In the genomic region with DNA sequence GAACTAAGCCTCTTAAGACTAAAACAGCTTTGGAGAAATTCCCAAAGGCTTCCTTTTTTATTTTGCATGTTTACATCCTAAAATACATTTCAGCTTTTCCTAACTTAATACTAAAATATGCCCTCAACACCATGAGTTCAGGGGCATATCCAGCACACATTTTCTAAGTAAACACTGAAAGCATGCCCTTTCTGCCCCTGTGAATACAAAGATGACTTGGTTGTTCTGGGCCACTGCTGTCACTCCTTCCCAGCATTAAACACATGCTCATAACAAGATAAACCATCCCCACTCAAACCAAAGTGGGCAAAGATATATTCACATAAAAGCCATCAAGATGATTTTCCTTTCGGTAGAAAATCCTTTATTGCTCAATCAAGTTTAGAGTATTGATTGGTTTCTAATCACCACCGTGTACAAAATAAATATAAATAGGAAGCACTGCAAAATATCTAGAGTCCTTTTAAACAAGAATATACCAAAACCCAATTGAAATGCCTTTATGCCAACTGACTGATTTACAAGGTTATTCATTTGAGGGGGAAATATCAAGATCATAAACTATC, we compare ENCODE assay signal across 1 cellular context.
TF ChIP-seq lines count a peak whose summit lies in the region.

No MANE protein-coding gene starts in this region.

TF ChIP-seq in K562, 482 proteins besides CTCF, POLR2A, EP300 and RAD21 (continued from another document):
- TF ChIP-seq, protein P1, sequence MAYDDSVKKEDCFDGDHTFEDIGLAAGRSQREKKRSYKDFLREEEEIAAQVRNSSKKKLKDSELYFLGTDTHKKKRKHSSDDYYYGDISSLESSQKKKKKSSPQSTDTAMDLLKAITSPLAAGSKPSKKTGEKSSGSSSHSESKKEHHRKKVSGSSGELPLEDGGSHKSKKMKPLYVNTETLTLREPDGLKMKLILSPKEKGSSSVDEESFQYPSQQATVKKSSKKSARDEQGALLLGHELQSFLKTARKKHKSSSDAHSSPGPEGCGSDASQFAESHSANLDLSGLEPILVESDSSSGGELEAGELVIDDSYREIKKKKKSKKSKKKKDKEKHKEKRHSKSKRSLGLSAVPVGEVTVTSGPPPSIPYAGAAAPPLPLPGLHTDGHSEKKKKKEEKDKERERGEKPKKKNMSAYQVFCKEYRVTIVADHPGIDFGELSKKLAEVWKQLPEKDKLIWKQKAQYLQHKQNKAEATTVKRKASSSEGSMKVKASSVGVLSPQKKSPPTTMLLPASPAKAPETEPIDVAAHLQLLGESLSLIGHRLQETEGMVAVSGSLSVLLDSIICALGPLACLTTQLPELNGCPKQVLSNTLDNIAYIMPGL (CRISPR knock-in tag; IDR thresholded peaks at IDR 0.05) = no peak
- TF ChIP-seq CC2D1A (IDR thresholded peaks at IDR 0.05) (no peak), ARID1B (IDR thresholded peaks at IDR 0.05) (no peak; the same call in 1 of the 2 replicates), RBM15 (IDR thresholded peaks at IDR 0.05; ENCODE audit: insufficient read depth, low read length) (no peak)
- TF ChIP-seq, protein P2, sequence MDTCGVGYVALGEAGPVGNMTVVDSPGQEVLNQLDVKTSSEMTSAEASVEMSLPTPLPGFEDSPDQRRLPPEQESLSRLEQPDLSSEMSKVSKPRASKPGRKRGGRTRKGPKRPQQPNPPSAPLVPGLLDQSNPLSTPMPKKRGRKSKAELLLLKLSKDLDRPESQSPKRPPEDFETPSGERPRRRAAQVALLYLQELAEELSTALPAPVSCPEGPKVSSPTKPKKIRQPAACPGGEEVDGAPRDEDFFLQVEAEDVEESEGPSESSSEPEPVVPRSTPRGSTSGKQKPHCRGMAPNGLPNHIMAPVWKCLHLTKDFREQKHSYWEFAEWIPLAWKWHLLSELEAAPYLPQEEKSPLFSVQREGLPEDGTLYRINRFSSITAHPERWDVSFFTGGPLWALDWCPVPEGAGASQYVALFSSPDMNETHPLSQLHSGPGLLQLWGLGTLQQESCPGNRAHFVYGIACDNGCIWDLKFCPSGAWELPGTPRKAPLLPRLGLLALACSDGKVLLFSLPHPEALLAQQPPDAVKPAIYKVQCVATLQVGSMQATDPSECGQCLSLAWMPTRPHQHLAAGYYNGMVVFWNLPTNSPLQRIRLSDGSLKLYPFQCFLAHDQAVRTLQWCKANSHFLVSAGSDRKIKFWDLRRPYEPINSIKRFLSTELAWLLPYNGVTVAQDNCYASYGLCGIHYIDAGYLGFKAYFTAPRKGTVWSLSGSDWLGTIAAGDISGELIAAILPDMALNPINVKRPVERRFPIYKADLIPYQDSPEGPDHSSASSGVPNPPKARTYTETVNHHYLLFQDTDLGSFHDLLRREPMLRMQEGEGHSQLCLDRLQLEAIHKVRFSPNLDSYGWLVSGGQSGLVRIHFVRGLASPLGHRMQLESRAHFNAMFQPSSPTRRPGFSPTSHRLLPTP (IDR thresholded peaks at IDR 0.05; ENCODE audit: borderline replicate concordance, extremely low read depth, insufficient read length) = no peak
